Comparison of ENCODE assay signal across 2 cellular contexts in genomic region chr22:28714043-28714442, GRCh38.
TF ChIP-seq lines count a peak whose summit lies in the region.

No MANE protein-coding gene starts in this region.

TF ChIP-seq in A549, 52 proteins besides CTCF, POLR2A, EP300 and RAD21:
- TF ChIP-seq HOXB13 (CRISPR knock-in tag; IDR thresholded peaks at IDR 0.05; ENCODE audit: low read depth) (no peak), RCOR1 (IDR thresholded peaks at IDR 0.05; ENCODE audit: low read depth, low read length) (no peak), PHF8 (IDR thresholded peaks at IDR 0.05; ENCODE audit: borderline replicate concordance, low read depth) (no peak), HEYL (CRISPR knock-in tag; IDR thresholded peaks at IDR 0.05) (no peak), EHMT2 (IDR thresholded peaks at IDR 0.05; ENCODE audit: low read depth) (no peak), ATOH8 (CRISPR knock-in tag; IDR thresholded peaks at IDR 0.05; ENCODE audit: low read depth) (no peak), NR3C1 (IDR thresholded peaks at IDR 0.05) (no peak), ESRRA (IDR thresholded peaks at IDR 0.05; ENCODE audit: borderline replicate concordance, low read length) (no peak), HOXB5 (CRISPR knock-in tag; IDR thresholded peaks at IDR 0.05) (no peak), FOSB (CRISPR knock-in tag; IDR thresholded peaks at IDR 0.05) (no peak), RNF2 (IDR thresholded peaks at IDR 0.05; ENCODE audit: borderline replicate concordance, low read depth) (no peak)

TF ChIP-seq in IMR-90, 13 proteins besides CTCF, POLR2A, EP300 and RAD21:
- TF ChIP-seq USF2 (IDR thresholded peaks at IDR 0.05; ENCODE audit: low read depth, low read length) (no peak), BHLHE40 (IDR thresholded peaks at IDR 0.05; ENCODE audit: low read depth, low read length) (no peak), NFE2L2 (IDR thresholded peaks at IDR 0.05; ENCODE audit: low read depth, low read length) (no peak), ELK1 (IDR thresholded peaks at IDR 0.05; ENCODE audit: borderline replicate concordance, low read depth, low read length) (no peak), CHD1 (IDR thresholded peaks at IDR 0.05; ENCODE audit: low read depth, low read length) (no peak), MXI1 (IDR thresholded peaks at IDR 0.05; ENCODE audit: borderline replicate concordance, low read depth, low read length) (no peak), RFX5 (IDR thresholded peaks at IDR 0.05; ENCODE audit: low read depth, low read length) (no peak), SMC3 (IDR thresholded peaks at IDR 0.05; ENCODE audit: low read depth, low read length) (no peak), MAFK (IDR thresholded peaks at IDR 0.05; ENCODE audit: low read depth, low read length) (no peak), MAZ (IDR thresholded peaks at IDR 0.05; ENCODE audit: borderline replicate concordance, low read depth, low read length) (no peak), CEBPB (IDR thresholded peaks at IDR 0.05; ENCODE audit: low read depth, low read length) (no peak), FOS (IDR thresholded peaks at IDR 0.05; ENCODE audit: low read depth, low read length) (no peak), RCOR1 (IDR thresholded peaks at IDR 0.05; ENCODE audit: insufficient replicate concordance, low read length) (no peak)
